Comparison of ENCODE assay signal across 18 cellular contexts in genomic region chr7:154640266-154640865, GRCh38.
DNase-seq lines count a peak whose midpoint lies in the region; ATAC-seq and TF ChIP-seq lines count a peak whose summit lies in the region.
"Had no signal": no experiment of that assay in that cellular context is flagged by ENCODE, and none has a peak within 500 bp of the region (broad histone marks: within the 10 kb centered on the region; RNA-seq: fewer than 3 reads in every experiment).

No MANE protein-coding gene starts in this region.

- H2AFZ ChIP-seq in DND-41 (ENCODE audit: low read depth, low read length), result no peak overlapping the region
- no peak overlapping the region for H2AFZ ChIP-seq in Karpas-422 (ENCODE audit: low read length)

- H3K9me2 ChIP-seq in Karpas-422 (replicated peaks; ENCODE audit: insufficient read depth, low read length), result no peaks in the 10 kb centered on the region

- H3K27me3 ChIP-seq in DND-41 (ENCODE audit: insufficient read depth, low read length, poor library complexity) (no peaks in the 10 kb centered on the region), Karpas-422 (ENCODE audit: low read length) (no peaks in the 10 kb centered on the region)

- no peaks in the 10 kb centered on the region for H3K9me3 ChIP-seq in DND-41 (ENCODE audit: insufficient read depth, low read length, severe bottlenecking)
- no peaks in the 10 kb centered on the region for H3K9me3 ChIP-seq in Karpas-422 (ENCODE audit: low read length)

- peaks cover 6% of the 10 kb centered on the region for H3K9me3 Mint-ChIP-seq in nephron
- peaks cover 2 to 8% of the 10 kb centered on the region in 2 donors for H3K9me3 Mint-ChIP-seq in activated T-cell treated with anti-CD3 and anti-CD28 coated beads, Interleukin-2, amount 50 U/mL, for 72 hours

- H3K27ac Mint-ChIP-seq in nephron, result peak overlapping the region in 1 of 3 experiments; percentile 56
- no peak overlapping the region for H3K27ac Mint-ChIP-seq in activated T-cell treated with anti-CD3 and anti-CD28 coated beads, Interleukin-2, amount 50 U/mL, for 72 hours
- H3K27ac Mint-ChIP-seq: CD4-positive, CD25-positive, alpha-beta regulatory T cell; natural killer cell; stimulated activated memory B cell treated with anti-CD40 and anti-IgM and Interleukin-4, amounts not matched to agents 10 μg/mL and 1 μg/mL and 100 μg/mL, for 72 hours; T-helper 2 cell treated with Interferon-gamma antibody and Interleukin-4, amounts not matched to agents 5 μg/mL and 100 μg/mL, for 36 hours had no signal

- H3K4me3 ChIP-seq in DND-41 (ENCODE audit: low read depth in 1 of 2, low read length in 2 of 2) (no peak overlapping the region), Karpas-422 (ENCODE audit: low read length) (no peak overlapping the region)

- no peaks in the 10 kb centered on the region for H3K4me1 ChIP-seq in DND-41 (ENCODE audit: insufficient read depth, low read length)
- H3K4me1 ChIP-seq in Karpas-422 (ENCODE audit: low read length), result no peaks in the 10 kb centered on the region

- ATAC-seq in DND-41 (ENCODE audit: insufficient read depth, low read depth), result no peak
- ATAC-seq in activated T-cell treated with anti-CD3 and anti-CD28 coated beads, Interleukin-2, amount 50 U/mL, for 72 hours (replicated peaks in 1 of 2), result no peak
- ATAC-seq: natural killer cell; stimulated activated memory B cell treated with anti-CD40 and anti-IgM and Interleukin-4, amounts not matched to agents 10 μg/mL and 1 μg/mL and 100 μg/mL, for 72 hours had no signal

- H3K4me2 ChIP-seq in DND-41 (ENCODE audit: insufficient read depth, low read length) (no peak overlapping the region), Karpas-422 (ENCODE audit: low read depth, low read length, poor library complexity, severe bottlenecking) (no peak overlapping the region)

- no peaks in the 10 kb centered on the region for H4K20me1 ChIP-seq in DND-41 (ENCODE audit: insufficient read depth, low read length)
- H4K20me1 ChIP-seq in Karpas-422 (ENCODE audit: insufficient read depth, low read depth, low read length), result no peaks in the 10 kb centered on the region

- H3K79me2 ChIP-seq in DND-41 (ENCODE audit: insufficient read depth, low read length) (no peaks in the 10 kb centered on the region), Karpas-422 (ENCODE audit: low read length) (no peaks in the 10 kb centered on the region)

- TF ChIP-seq CTCF in DND-41 (IDR thresholded peaks at IDR 0.05; ENCODE audit: borderline replicate concordance, extremely low read depth, low read length, poor library complexity, severe bottlenecking), result peak; percentile 39
- TF ChIP-seq CTCF in nephron (IDR thresholded peaks at IDR 0.05; ENCODE audit: unreplicated experiment in 3 of 3), result peak in 2 of 3 experiments; percentile 12 to 33

- H3K27ac ChIP-seq in DND-41 (ENCODE audit: low read length) (no peak overlapping the region), Karpas-422 (ENCODE audit: low read length) (no peak overlapping the region)

- peaks cover 9% of the 10 kb centered on the region for H3K27me3 Mint-ChIP-seq in nephron (ENCODE audit: low read depth)
- no peaks in the 10 kb centered on the region for H3K27me3 Mint-ChIP-seq in activated T-cell treated with anti-CD3 and anti-CD28 coated beads, Interleukin-2, amount 50 U/mL, for 72 hours (ENCODE audit: low read depth)
- H3K27me3 Mint-ChIP-seq: CD4-positive, CD25-positive, alpha-beta regulatory T cell; stimulated activated memory B cell treated with anti-CD40 and anti-IgM and Interleukin-4, amounts not matched to agents 10 μg/mL and 1 μg/mL and 100 μg/mL, for 72 hours had no signal

- H3K36me3 ChIP-seq in DND-41 (ENCODE audit: insufficient read depth, low read length) (no peaks in the 10 kb centered on the region), Karpas-422 (ENCODE audit: insufficient read depth, low read length) (no peaks in the 10 kb centered on the region)

- DNase-seq in DND-41 (no peak), Karpas-422 (peak; percentile 46), SW480 (ENCODE audit: low spot score) (peak; percentile 29), OCI-M2 (lab: John Stamatoyannopoulos, UW; ENCODE audit: unreplicated experiment) (no peak), HuH-7.5 (ENCODE audit: low spot score) (no peak)
- no peak for DNase-seq in stimulated activated CD4-positive, alpha-beta T cell treated with anti-CD3 and anti-CD28 coated beads, Interleukin-2, amount 100 ng/mL, for 48 hours
- no peak for DNase-seq in activated T-cell treated with anti-CD3 and anti-CD28 coated beads, Interleukin-2, amount 50 U/mL, for 72 hours
- DNase-seq: activated CD8-positive, alpha-beta memory T cell treated with anti-CD3 and anti-CD28 coated beads for 24 hours; activated naive CD4-positive, alpha-beta T cell treated with anti-CD3 and anti-CD28 coated beads, Interleukin-2, amount 50 U/mL, for 16 hours; CD4-positive, CD25-positive, alpha-beta regulatory T cell; HCEC 1CT; Kasumi-1; kidney; natural killer cell; NCI-H510A treated with DMSO at 0.1 percent for 48 hours had no signal

- no peaks in the 10 kb centered on the region for H3K36me3 Mint-ChIP-seq in nephron (ENCODE audit: low read depth)
- H3K36me3 Mint-ChIP-seq in activated T-cell treated with anti-CD3 and anti-CD28 coated beads, Interleukin-2, amount 50 U/mL, for 72 hours (ENCODE audit: insufficient read depth in 2 of 2), result peaks cover 0 to 2% of the 10 kb centered on the region in 2 donors
- H3K36me3 Mint-ChIP-seq: CD4-positive, CD25-positive, alpha-beta regulatory T cell; natural killer cell; stimulated activated memory B cell treated with anti-CD40 and anti-IgM and Interleukin-4, amounts not matched to agents 10 μg/mL and 1 μg/mL and 100 μg/mL, for 72 hours had no signal

- no peak overlapping the region for H3K9ac ChIP-seq in DND-41 (ENCODE audit: low read depth, low read length)
- H3K9ac ChIP-seq in Karpas-422 (ENCODE audit: low read length), result no peak overlapping the region

- no peaks in the 10 kb centered on the region for H3K4me1 Mint-ChIP-seq in nephron
- H3K4me1 Mint-ChIP-seq in activated T-cell treated with anti-CD3 and anti-CD28 coated beads, Interleukin-2, amount 50 U/mL, for 72 hours (ENCODE audit: low read depth), result no peaks in the 10 kb centered on the region
- H3K4me1 Mint-ChIP-seq: CD4-positive, CD25-positive, alpha-beta regulatory T cell; natural killer cell; stimulated activated memory B cell treated with anti-CD40 and anti-IgM and Interleukin-4, amounts not matched to agents 10 μg/mL and 1 μg/mL and 100 μg/mL, for 72 hours had no signal

- no peak overlapping the region for H3K4me3 Mint-ChIP-seq in nephron
- no peak overlapping the region for H3K4me3 Mint-ChIP-seq in activated T-cell treated with anti-CD3 and anti-CD28 coated beads, Interleukin-2, amount 50 U/mL, for 72 hours
- H3K4me3 Mint-ChIP-seq: CD4-positive, CD25-positive, alpha-beta regulatory T cell; natural killer cell; stimulated activated memory B cell treated with anti-CD40 and anti-IgM and Interleukin-4, amounts not matched to agents 10 μg/mL and 1 μg/mL and 100 μg/mL, for 72 hours; T-helper 2 cell treated with Interferon-gamma antibody and Interleukin-4, amounts not matched to agents 5 μg/mL and 100 μg/mL, for 36 hours had no signal

Comparison
In these comparisons a context has a peak if more than half of its experiments do, and no peak if none do; other contexts are left out.
1. DNase-seq: peak in Karpas-422 (single experiment) and SW480 (single experiment); none in DND-41 (single experiment), OCI-M2 (single experiment), HuH-7.5 (single experiment), stimulated activated CD4-positive, alpha-beta T cell treated with anti-CD3 and anti-CD28 coated beads, Interleukin-2, amount 100 ng/mL, for 48 hours (0 of 2) and activated T-cell treated with anti-CD3 and anti-CD28 coated beads, Interleukin-2, amount 50 U/mL, for 72 hours (0 of 2).